30 cellular contexts compared by ENCODE assay signal in the genomic region with DNA sequence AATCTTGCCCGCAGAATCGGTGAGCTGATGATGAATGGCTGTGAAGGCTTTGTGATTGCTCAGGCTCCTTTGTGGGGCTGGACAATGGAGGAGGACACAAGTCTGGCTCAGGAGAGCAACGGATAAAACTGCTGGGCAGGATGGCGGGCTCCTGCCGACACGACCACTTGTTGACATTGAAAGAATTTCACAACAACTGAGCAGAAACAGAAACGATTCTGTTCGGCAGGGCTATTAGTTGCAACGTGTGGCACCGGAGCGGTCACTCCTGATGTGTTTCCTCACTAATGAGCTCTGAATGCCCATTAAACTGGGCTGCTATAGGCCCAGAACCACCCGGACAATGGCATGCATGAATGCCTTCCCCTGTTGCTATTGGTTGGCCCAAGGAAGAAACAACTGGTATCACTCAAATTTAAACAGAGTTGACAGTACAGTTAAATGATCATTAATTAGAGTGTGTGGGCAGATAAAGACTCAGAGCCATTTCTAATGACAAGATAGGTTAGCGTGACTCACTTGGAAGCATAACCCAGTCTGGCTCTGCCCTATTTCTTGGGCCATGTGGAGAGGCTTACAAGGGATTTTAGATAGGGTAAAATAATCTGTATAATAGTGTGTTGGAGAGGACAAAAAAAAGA.
"Had no signal": no experiment of that assay in that cellular context is flagged by ENCODE, and none has a peak within 500 bp of the region (broad histone marks: within the 10 kb centered on the region; RNA-seq: fewer than 3 reads in every experiment).

No MANE protein-coding gene starts in this region.

- H3K27ac ChIP-seq: adrenal gland, Peyer's patch had no signal

- H3K9me3 Mint-ChIP-seq: activated CD4-positive, alpha-beta T cell treated with anti-CD3 and anti-CD28 coated beads, Interleukin-2, amount 10 ng/mL, durations not matched to agents 7 days and 5 days; activated naive CD4-positive, alpha-beta T cell treated with anti-CD3 and anti-CD28 coated beads for 36 hours; brain; WTC11 had no signal

- H3K4me3 ChIP-seq: adrenal gland, Peyer's patch had no signal

- H3K4me1 ChIP-seq: adrenal gland, Peyer's patch had no signal

- H3K27me3 Mint-ChIP-seq: activated CD4-positive, alpha-beta T cell treated with anti-CD3 and anti-CD28 coated beads, Interleukin-2, amount 10 ng/mL, durations not matched to agents 7 days and 5 days had no signal

- H3K27me3 ChIP-seq: adrenal gland, Peyer's patch had no signal

- H3K4me3 Mint-ChIP-seq: activated CD4-positive, alpha-beta T cell treated with anti-CD3 and anti-CD28 coated beads for 36 hours; activated CD4-positive, alpha-beta T cell treated with anti-CD3 and anti-CD28 coated beads, Interleukin-2, amount 10 ng/mL, durations not matched to agents 7 days and 5 days; activated CD8-positive, alpha-beta T cell treated with anti-CD3 and anti-CD28 coated beads, Interleukin-2, amount 10 ng/mL, durations not matched to agents 7 days and 5 days; activated naive CD4-positive, alpha-beta T cell treated with anti-CD3 and anti-CD28 coated beads for 36 hours; activated T-cell treated with anti-CD3 and anti-CD28 coated beads, Interleukin-2, amount 50 U/mL, for 24 hours; T-helper 1 cell treated with Interleukin-12 subunit alpha and Interleukin-12 subunit beta and Interleukin-4 antibody, amounts not matched to agents 30 μg/mL and 1 μg/mL, for 36 hours; T-helper 2 cell treated with Interferon-gamma antibody and Interleukin-4, amounts not matched to agents 5 μg/mL and 100 μg/mL, for 36 hours; WTC11 had no signal

- DNase-seq: activated CD4-positive, alpha-beta T cell treated with anti-CD3 and anti-CD28 coated beads for 36 hours; activated CD4-positive, alpha-beta T cell treated with anti-CD3 and anti-CD28 coated beads, Interleukin-2, amount 10 ng/mL, durations not matched to agents 7 days and 5 days; activated CD4-positive, alpha-beta T cell treated with anti-CD3 and anti-CD28 coated beads, Interleukin-2, amount 50 U/mL, for 48 hours; activated CD8-positive, alpha-beta T cell treated with anti-CD3 and anti-CD28 coated beads, Interleukin-2, amount 10 ng/mL, durations not matched to agents 7 days and 5 days; activated gamma-delta T cell treated with Interleukin-2 at 50 U/mL for 16 hours; activated naive CD4-positive, alpha-beta T cell treated with anti-CD3 and anti-CD28 coated beads for 36 hours; activated T-cell treated with anti-CD3 and anti-CD28 coated beads, Interleukin-2, amount 50 U/mL, for 24 hours; caudate nucleus; NCI-H1092 treated with DMSO at 0.1 percent for 48 hours; NCI-H1417; NCI-H146; NCI-H187; NCI-H2029 treated with DMSO at 0.1 percent for 48 hours; NCI-H2107; NCI-H2171; NCI-H510A; NCI-H526; NCI-H748 treated with DMSO at 0.1 percent for 48 hours; NK-92 treated with Interleukin-12 subunit alpha and Interleukin-12 subunit beta, amount 100 ng/mL, for 24 hours; PC-3; Peyer's patch; RPMI8226; SIG-M5 had no signal

- H3K36me3 Mint-ChIP-seq: brain, WTC11 had no signal

- H3K9me3 ChIP-seq: adrenal gland, Peyer's patch had no signal

- H3K36me3 ChIP-seq: adrenal gland, Peyer's patch had no signal

- H3K27ac Mint-ChIP-seq: activated CD4-positive, alpha-beta T cell treated with anti-CD3 and anti-CD28 coated beads for 36 hours; activated CD4-positive, alpha-beta T cell treated with anti-CD3 and anti-CD28 coated beads, Interleukin-2, amount 10 ng/mL, durations not matched to agents 7 days and 5 days; activated CD8-positive, alpha-beta T cell treated with anti-CD3 and anti-CD28 coated beads, Interleukin-2, amount 10 ng/mL, durations not matched to agents 7 days and 5 days; activated naive CD4-positive, alpha-beta T cell treated with anti-CD3 and anti-CD28 coated beads for 36 hours; activated naive CD4-positive, alpha-beta T cell treated with anti-CD3 and anti-CD28 coated beads, Interleukin-2, amount 50 U/mL, for 72 hours; activated T-cell treated with anti-CD3 and anti-CD28 coated beads, Interleukin-2, amount 50 U/mL, for 24 hours; T-helper 1 cell treated with Interleukin-12 subunit alpha and Interleukin-12 subunit beta and Interleukin-4 antibody, amounts not matched to agents 30 μg/mL and 1 μg/mL, for 36 hours; T-helper 2 cell treated with Interferon-gamma antibody and Interleukin-4, amounts not matched to agents 5 μg/mL and 100 μg/mL, for 36 hours; WTC11 had no signal

- H3K4me1 Mint-ChIP-seq: activated CD4-positive, alpha-beta T cell treated with anti-CD3 and anti-CD28 coated beads, Interleukin-2, amount 10 ng/mL, durations not matched to agents 7 days and 5 days had no signal

- ATAC-seq: activated CD4-positive, alpha-beta T cell treated with anti-CD3 and anti-CD28 coated beads for 36 hours; activated CD4-positive, CD25-positive, alpha-beta regulatory T cell treated with anti-CD3 and anti-CD28 coated beads, Interleukin-2, amount 50 U/mL, for 24 hours; activated CD8-positive, alpha-beta T cell treated with anti-CD3 and anti-CD28 coated beads, Interleukin-2, amount 10 ng/mL, durations not matched to agents 7 days and 5 days; activated naive CD4-positive, alpha-beta T cell treated with anti-CD3 and anti-CD28 coated beads, Interleukin-2, amount 50 U/mL, for 72 hours; PC-3; WTC11 had no signal
